In the genomic region with DNA sequence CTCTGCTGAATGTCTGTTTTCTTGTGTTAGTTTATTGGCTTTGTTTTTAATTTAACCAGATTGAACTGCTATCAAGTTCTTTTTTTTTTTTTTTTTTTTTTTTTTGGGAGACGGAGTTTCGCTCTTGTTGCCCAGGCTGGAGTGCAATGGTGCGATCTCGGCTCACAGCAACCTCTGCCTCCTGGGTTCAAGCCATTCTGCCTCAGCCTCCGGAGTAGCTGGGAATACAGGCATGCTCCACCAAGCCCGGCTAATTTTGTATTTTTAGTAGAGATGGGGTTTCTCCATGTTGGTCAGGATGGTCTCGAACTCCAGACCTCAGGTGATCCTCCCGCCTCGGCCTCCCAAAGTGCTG, we compare ENCODE assay signal across 8 cellular contexts.
DNase-seq lines count a peak whose midpoint lies in the region; ATAC-seq and TF ChIP-seq lines count a peak whose summit lies in the region.
"Not testable (repeated sequence)": the region's sequence is repeated elsewhere in the genome, so short reads cannot be mapped to it uniquely, and the experiment has no call there.

No MANE protein-coding gene starts in this region.

- H3K14ac ChIP-seq in mesenchymal stem cell (ENCODE audit: low read length in 2 of 2) = not testable (repeated sequence)

- H4K8ac ChIP-seq in mesenchymal stem cell (ENCODE audit: low read length) = not testable (repeated sequence)

- H3K4ac ChIP-seq in mesenchymal stem cell (ENCODE audit: low read depth in 1 of 2, low read length in 2 of 2) = not testable (repeated sequence)

- H3K36me3 ChIP-seq in HUES48 (ENCODE audit: control insufficient read depth, insufficient read depth, low read length); body of pancreas (replicated peaks in 1 of 2; ENCODE audit: insufficient read depth in 1 of 2, low read depth in 2 of 2); heart left ventricle; mesenchymal stem cell (ENCODE audit: control insufficient read depth in 1 of 2, insufficient read depth in 2 of 2, low read depth in 1 of 2, low read length in 2 of 2); psoas muscle (ENCODE audit: insufficient read depth in 1 of 2, low read depth in 1 of 2); transverse colon: not testable (repeated sequence)

- not testable (repeated sequence) for H3K27me3 ChIP-seq in HUES48 (ENCODE audit: control insufficient read depth, insufficient read depth, low read length); body of pancreas; heart left ventricle; mesenchymal stem cell (ENCODE audit: control insufficient read depth in 1 of 2, insufficient read depth in 1 of 2, low read length in 2 of 2); psoas muscle (ENCODE audit: insufficient read depth in 3 of 3, low read length in 2 of 3); transverse colon

- not testable (repeated sequence) for DNase-seq in T-helper 2 cell treated with Interferon-gamma antibody and Interleukin-4, amounts not matched to agents 5 μg/mL and 100 μg/mL, for 36 hours (ENCODE audit: low spot score); body of pancreas; heart left ventricle; mesenchymal stem cell; psoas muscle; transverse colon

- peaks cover 78% of the 10 kb centered on the region for H3K4me1 Mint-ChIP-seq in T-helper 2 cell treated with Interferon-gamma antibody and Interleukin-4, amounts not matched to agents 5 μg/mL and 100 μg/mL, for 36 hours (ENCODE audit: low read depth)

- not testable (repeated sequence) for H2BK5ac ChIP-seq in mesenchymal stem cell (ENCODE audit: low read depth, low read length, poor library complexity, severe bottlenecking)

- in situ Hi-C loops in transverse colon (cut with MboI; ENCODE audit: low pct_ligation_motif_present in 1 of 4, low pct_unique_long_range_greater_than_20kb in 1 of 4, low sequenced_read_pairs in 3 of 4) = not testable (repeated sequence)

- H2BK120ac ChIP-seq in mesenchymal stem cell (ENCODE audit: low read depth, low read length) = not testable (repeated sequence)

- not testable (repeated sequence) for H3K9me3 Mint-ChIP-seq in T-helper 2 cell treated with Interferon-gamma antibody and Interleukin-4, amounts not matched to agents 5 μg/mL and 100 μg/mL, for 36 hours

- not testable (repeated sequence) for H2BK12ac ChIP-seq in mesenchymal stem cell (ENCODE audit: low read length in 2 of 2)

- H3K23ac ChIP-seq in mesenchymal stem cell (ENCODE audit: low read length in 2 of 2) = not testable (repeated sequence)

- not testable (repeated sequence) for H3K9me3 ChIP-seq in HUES48 (ENCODE audit: control insufficient read depth, insufficient read depth, low read length); body of pancreas; heart left ventricle; mesenchymal stem cell (ENCODE audit: control insufficient read depth, low read length); psoas muscle; transverse colon

- not testable (repeated sequence) for H3K9ac ChIP-seq in HUES48 (ENCODE audit: low read depth, low read length)
- peak overlapping the region; percentile 67 for H3K9ac ChIP-seq in mesenchymal stem cell (ENCODE audit: low read length)

- H3K79me1 ChIP-seq in mesenchymal stem cell (replicated peaks; ENCODE audit: low read length, poor library complexity, severe bottlenecking) = not testable (repeated sequence)

- H3K27ac ChIP-seq in 22Rv1 (peak overlapping the region; percentile 78), HUES48 (ENCODE audit: low read depth, low read length) (peak overlapping the region; percentile 92), body of pancreas (peak overlapping the region; percentile 71 to 96 (median 88)), heart left ventricle (peak overlapping the region in 9 of 12 donors; percentile 69 to 89 (median 76)), mesenchymal stem cell (ENCODE audit: low read length, poor library complexity, severe bottlenecking) (peak overlapping the region; percentile 62), psoas muscle (peak overlapping the region; percentile 98), transverse colon (peak overlapping the region; percentile 94 to 98 (median 97))

- H3K18ac ChIP-seq in mesenchymal stem cell (ENCODE audit: low read depth in 1 of 2, low read length in 2 of 2) = not testable (repeated sequence)

- H3K4me3 Mint-ChIP-seq in T-helper 2 cell treated with Interferon-gamma antibody and Interleukin-4, amounts not matched to agents 5 μg/mL and 100 μg/mL, for 36 hours = peak overlapping the region; percentile 58

- not testable (repeated sequence) for ATAC-seq in body of pancreas, heart left ventricle, psoas muscle

- not testable (repeated sequence) for H3K27ac Mint-ChIP-seq in T-helper 2 cell treated with Interferon-gamma antibody and Interleukin-4, amounts not matched to agents 5 μg/mL and 100 μg/mL, for 36 hours

- not testable (repeated sequence) for TF ChIP-seq CTCF in 22Rv1 (IDR thresholded peaks at IDR 0.05); body of pancreas (IDR thresholded peaks at IDR 0.05); heart left ventricle (IDR thresholded peaks at IDR 0.05); psoas muscle (IDR thresholded peaks at IDR 0.05); transverse colon (IDR thresholded peaks at IDR 0.05)

- not testable (repeated sequence) for H3K4me3 ChIP-seq in HUES48 (ENCODE audit: low read depth, low read length); body of pancreas; heart left ventricle
- H3K4me3 ChIP-seq in mesenchymal stem cell (ENCODE audit: insufficient read depth in 1 of 2, low read depth in 1 of 2, low read length in 2 of 2) (peak overlapping the region in 1 of 2 experiments; percentile 23), psoas muscle (peak overlapping the region; percentile 15), transverse colon (peak overlapping the region in 1 of 4 donors; percentile 17)

- not testable (repeated sequence) for H3K27me3 Mint-ChIP-seq in T-helper 2 cell treated with Interferon-gamma antibody and Interleukin-4, amounts not matched to agents 5 μg/mL and 100 μg/mL, for 36 hours (ENCODE audit: low read depth)

- not testable (repeated sequence) for H4K91ac ChIP-seq in mesenchymal stem cell (ENCODE audit: low read length)

- not testable (repeated sequence) for H2BK15ac ChIP-seq in mesenchymal stem cell (ENCODE audit: low read depth, poor library complexity, severe bottlenecking)

- 17 to 23% methylated on average over 9 of the region's 9 CpGs for WGBS in body of pancreas, 2 donors
- WGBS in heart left ventricle, 4 donors = 76 to 88% (median 82%) methylated on average over 9 of the region's 9 CpGs
- 98% methylated on average over 6 of the region's 9 CpGs for WGBS in mesenchymal stem cell
- 57 to 92% (median 64%) methylated on average over 9 of the region's 9 CpGs for WGBS in psoas muscle, 3 donors
- 40 to 77% methylated on average over 1 to 9 of the region's 9 CpGs for WGBS in transverse colon (ENCODE audit: low coverage in 1 of 2), 2 donors

- not testable (repeated sequence) for H2AFZ ChIP-seq in mesenchymal stem cell (ENCODE audit: low read depth, low read length)

- not testable (repeated sequence) for H3K36me3 Mint-ChIP-seq in T-helper 2 cell treated with Interferon-gamma antibody and Interleukin-4, amounts not matched to agents 5 μg/mL and 100 μg/mL, for 36 hours (ENCODE audit: low read depth)

- not testable (repeated sequence) for TF ChIP-seq EP300 in transverse colon (IDR thresholded peaks at IDR 0.05; ENCODE audit: low read depth)

- not testable (repeated sequence) for TF ChIP-seq POLR2A in body of pancreas (IDR thresholded peaks at IDR 0.05); heart left ventricle (IDR thresholded peaks at IDR 0.05); transverse colon (IDR thresholded peaks at IDR 0.05)

- H2AK5ac ChIP-seq in mesenchymal stem cell (ENCODE audit: low read length, severe bottlenecking) = not testable (repeated sequence)

- H3K4me1 ChIP-seq in HUES48 (ENCODE audit: control insufficient read depth, insufficient read depth, low read length) = peaks cover 80% of the 10 kb centered on the region
- peaks cover 92% of the 10 kb centered on the region for H3K4me1 ChIP-seq in body of pancreas
- peaks cover 13 to 99% (median 85%) of the 10 kb centered on the region in 12 donors for H3K4me1 ChIP-seq in heart left ventricle
- not testable (repeated sequence) for H3K4me1 ChIP-seq in mesenchymal stem cell (ENCODE audit: control insufficient read depth, insufficient read depth, low read depth, low read length)
- peaks cover 90% of the 10 kb centered on the region for H3K4me1 ChIP-seq in psoas muscle
- peaks cover 35 to 98% (median 85%) of the 10 kb centered on the region in 4 donors for H3K4me1 ChIP-seq in transverse colon

- intact Hi-C loops in body of pancreas (cut with DNase I); transverse colon (cut with DNase I; ENCODE audit: low total_unique reads): not testable (repeated sequence)
- intact Hi-C loops in heart left ventricle (cut with DNase I) = loop anchor here in 1 of 10 donors (2.0 kb wide), 1 partner anchor 16 kb away; no protein-coding TSS in a partner anchor
- intact Hi-C loops in psoas muscle (cut with DNase I) = loop anchor here in 1 of 2 donors (5.0 kb wide), 1 partner anchor 34 kb away; no protein-coding TSS in a partner anchor

- H3K4me2 ChIP-seq in mesenchymal stem cell (ENCODE audit: low read length, poor library complexity, severe bottlenecking) = peak overlapping the region; percentile 28
